In genomic region chr4:128565565-128566186, GRCh38 we compare ENCODE assay signal across 8 cellular contexts.
A peak's percentile ranks its signal among the peaks of the same experiment; 100 is the strongest.
DNase-seq lines count a peak whose midpoint lies in the region; ATAC-seq and TF ChIP-seq lines count a peak whose summit lies in the region.

No MANE protein-coding gene starts in this region.

- no peak overlapping the region for H3K27ac Mint-ChIP-seq in activated CD8-positive, alpha-beta T cell treated with anti-CD3 and anti-CD28 coated beads for 36 hours

- POLR2A ChIA-PET in activated CD8-positive, alpha-beta T cell treated with anti-CD3 and anti-CD28 coated beads for 36 hours (lab: Charles Lee): no interaction called here

- in situ Hi-C loops in KBM-7 (cut with MboI; ENCODE audit: low pct_unique_long_range_greater_than_20kb, low sequenced_read_pairs): no loop called here

- no peak for TF ChIP-seq POLR2A in testis (IDR thresholded peaks at IDR 0.05)

- H3K9me3 Mint-ChIP-seq in activated CD8-positive, alpha-beta T cell treated with anti-CD3 and anti-CD28 coated beads for 36 hours: no peaks in the 10 kb centered on the region

- no peaks in the 10 kb centered on the region for H3K4me1 Mint-ChIP-seq in activated CD8-positive, alpha-beta T cell treated with anti-CD3 and anti-CD28 coated beads for 36 hours (ENCODE audit: low read depth)

- no CpG with 5 or more reads among the region's 4 CpGs for WGBS in iPS DF 6.9 (ENCODE audit: insufficient coverage, insufficient read length)
- WGBS in testis, 2 donors: 62 to 79% methylated on average over 4 of the region's 4 CpGs

- CTCF ChIA-PET in activated CD8-positive, alpha-beta T cell treated with anti-CD3 and anti-CD28 coated beads for 36 hours (lab: Charles Lee): no interaction called here

- H3K4me3 ChIP-seq in iPS DF 6.9 (ENCODE audit: low read length) (no peak overlapping the region), testis (no peak overlapping the region)

- no peaks in the 10 kb centered on the region for H3K36me3 ChIP-seq in iPS DF 6.9 (ENCODE audit: control insufficient read depth, insufficient read depth, low read length)
- no peaks in the 10 kb centered on the region for H3K36me3 ChIP-seq in testis (ENCODE audit: low read depth, missing control alignments)

- H3K4me1 ChIP-seq in iPS DF 6.9 (ENCODE audit: control insufficient read depth, insufficient read depth, low read length) (no peaks in the 10 kb centered on the region), testis (peaks cover 12% of the 10 kb centered on the region)

- no peaks in the 10 kb centered on the region for H3K36me3 Mint-ChIP-seq in activated CD8-positive, alpha-beta T cell treated with anti-CD3 and anti-CD28 coated beads for 36 hours (ENCODE audit: low read depth)

- intact Hi-C loops in activated CD8-positive, alpha-beta T cell treated with anti-CD3 and anti-CD28 coated beads for 36 hours (cut with micrococcal nuclease): no loop called here
- intact Hi-C loops in testis (cut with DNase I; ENCODE audit: low total_unique reads): no loop called here

- H3K9me3 ChIP-seq in iPS DF 6.9 (ENCODE audit: control insufficient read depth, insufficient read depth, low read length): no peaks in the 10 kb centered on the region
- H3K9me3 ChIP-seq in testis: no peaks in the 10 kb centered on the region

- DNase-seq in activated T-cell treated with anti-CD3 and anti-CD28 coated beads, Interleukin-2, amount 50 U/mL, for 48 hours: peak; percentile 26 to 36
- DNase-seq in activated T-cell treated with anti-CD3 and anti-CD28 coated beads for 4 hours (no peak), KBM-7 (peak; percentile 48), iPS DF 6.9 (ENCODE audit: low read depth, low spot score) (peak; percentile 77), testis (peak; percentile 77), hepatic stellate cell (ENCODE audit: low spot score) (no peak)
- DNase-seq in activated CD8-positive, alpha-beta T cell treated with anti-CD3 and anti-CD28 coated beads for 36 hours: peak; percentile 42
- no peak for DNase-seq in stimulated activated CD4-positive, alpha-beta T cell treated with anti-CD3 and anti-CD28 coated beads, Interleukin-1b, Interleukin-23, amount 100 ng/mL, for 48 hours

- H3K27ac ChIP-seq in iPS DF 6.9 (ENCODE audit: low read length) (no peak overlapping the region), testis (no peak overlapping the region)

- H3K27me3 ChIP-seq in iPS DF 6.9 (ENCODE audit: control insufficient read depth, insufficient read depth, low read length) (no peaks in the 10 kb centered on the region), testis (no peaks in the 10 kb centered on the region)

- H3K4me3 Mint-ChIP-seq in activated CD8-positive, alpha-beta T cell treated with anti-CD3 and anti-CD28 coated beads for 36 hours: no peak overlapping the region

- ATAC-seq in activated CD8-positive, alpha-beta T cell treated with anti-CD3 and anti-CD28 coated beads for 36 hours: peak; percentile 51

- peak; percentile 29 for TF ChIP-seq CTCF in activated CD8-positive, alpha-beta T cell treated with anti-CD3 and anti-CD28 coated beads for 36 hours (IDR thresholded peaks at IDR 0.05)
- peak; percentile 20 to 39 (median 39) for TF ChIP-seq CTCF in testis (IDR thresholded peaks at IDR 0.05)

- peaks cover 14% of the 10 kb centered on the region for H3K27me3 Mint-ChIP-seq in activated CD8-positive, alpha-beta T cell treated with anti-CD3 and anti-CD28 coated beads for 36 hours

Comparison
In these comparisons a context has a peak if more than half of its experiments do, and no peak if none do; other contexts are left out.
1. DNase-seq: peak in activated T-cell treated with anti-CD3 and anti-CD28 coated beads, Interleukin-2, amount 50 U/mL, for 48 hours (2 of 2), KBM-7 (single experiment), activated CD8-positive, alpha-beta T cell treated with anti-CD3 and anti-CD28 coated beads for 36 hours (single experiment), iPS DF 6.9 (single experiment) and testis (single experiment); none in activated T-cell treated with anti-CD3 and anti-CD28 coated beads for 4 hours (single experiment), hepatic stellate cell (single experiment) and stimulated activated CD4-positive, alpha-beta T cell treated with anti-CD3 and anti-CD28 coated beads, Interleukin-1b, Interleukin-23, amount 100 ng/mL, for 48 hours (single experiment).